ENCODE assay signal across 8 cellular contexts in genomic region chr2:182522428-182522896, GRCh38.
DNase-seq lines count a peak whose midpoint lies in the region; ATAC-seq and TF ChIP-seq lines count a peak whose summit lies in the region.
"Had no signal": no experiment of that assay in that cellular context is flagged by ENCODE, and none has a peak within 500 bp of the region (broad histone marks: within the 10 kb centered on the region; RNA-seq: fewer than 3 reads in every experiment).

No MANE protein-coding gene starts in this region.

- H3K9me3 ChIP-seq in left ventricle myocardium inferior (replicated peaks) (no peaks in the 10 kb centered on the region), colonic mucosa (no peaks in the 10 kb centered on the region)

- intact Hi-C loops in left ventricle myocardium inferior (cut with micrococcal nuclease): no loop called here
- intact Hi-C loops in colonic mucosa (cut with DNase I): no loop called here

- H3K4me1 ChIP-seq in left ventricle myocardium inferior (no peaks in the 10 kb centered on the region), colonic mucosa (no peaks in the 10 kb centered on the region)

- ATAC-seq in GM19023 (IDR thresholded peaks at IDR 0.05; ENCODE audit: unreplicated experiment) (no peak), HG02870 (IDR thresholded peaks at IDR 0.05; ENCODE audit: unreplicated experiment) (no peak)

- H3K27me3 ChIP-seq in left ventricle myocardium inferior (ENCODE audit: low read depth): no peaks in the 10 kb centered on the region
- no peaks in the 10 kb centered on the region for H3K27me3 ChIP-seq in colonic mucosa

- TF ChIP-seq CTCF in HFF-Myc (IDR thresholded peaks at IDR 0.05; ENCODE audit: low read depth, low read length, missing control alignments) (no peak), left ventricle myocardium inferior (IDR thresholded peaks at IDR 0.05; ENCODE audit: borderline replicate concordance) (no peak), colonic mucosa (IDR thresholded peaks at IDR 0.05) (no peak)

- H3K4me3 ChIP-seq in HFF-Myc (replicated peaks; ENCODE audit: low read depth, low read length): peak overlapping the region; percentile 13; the same call in 1 of the 2 replicates
- peak overlapping the region; percentile 48 for H3K4me3 ChIP-seq in left ventricle myocardium inferior
- no peak overlapping the region for H3K4me3 ChIP-seq in colonic mucosa

- no peaks in the 10 kb centered on the region for H3K36me3 ChIP-seq in left ventricle myocardium inferior
- H3K36me3 ChIP-seq in colonic mucosa: no peaks in the 10 kb centered on the region

- H3K27ac ChIP-seq in left ventricle myocardium inferior (replicated peaks) (no peak overlapping the region), substantia nigra (ENCODE audit: low read depth, low read length, poor library complexity, severe bottlenecking) (peak overlapping the region; percentile 84), colonic mucosa (no peak overlapping the region)

- H3K9ac ChIP-seq in colonic mucosa (ENCODE audit: low read depth in 2 of 2, low read length in 2 of 2): no peak overlapping the region

- no peak for DNase-seq in HFF-Myc (ENCODE audit: extremely low read depth, low read depth)
- DNase-seq in OCI-M1 (lab: John Stamatoyannopoulos, UW): peak; percentile 34
- DNase-seq in left ventricle myocardium inferior: no peak
- DNase-seq in substantia nigra (lab: John Stamatoyannopoulos, UW): peak in 17 of 49 donors; percentile 6 to 62 (median 21)
- no peak for DNase-seq in colonic mucosa
- DNase-seq: activated T-cell treated with anti-CD3 and anti-CD28 coated beads, Interleukin-2, amount 50 U/mL, for 48 hours had no signal
